Comparison of ENCODE assay signal across 9 cellular contexts in the genomic region with DNA sequence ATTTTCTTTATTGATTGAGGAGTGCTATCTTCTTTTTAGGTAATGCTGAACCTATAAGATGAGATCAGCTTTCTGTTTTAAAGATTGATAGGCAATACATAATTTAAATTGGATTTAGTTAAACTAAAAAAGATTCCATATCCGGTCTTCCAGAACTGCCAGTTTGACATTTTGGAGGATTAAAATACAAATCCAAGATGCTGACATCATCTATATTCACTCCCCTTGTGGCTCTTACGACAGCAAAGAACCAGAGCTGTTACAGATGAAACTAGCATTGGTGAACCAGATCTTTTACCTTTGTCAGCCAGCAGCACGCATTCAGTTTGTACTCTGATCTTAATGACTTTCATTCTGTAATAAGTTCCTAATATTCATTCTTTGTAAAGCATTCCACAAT.
"Had no signal": no experiment of that assay in that cellular context is flagged by ENCODE, and none has a peak within 500 bp of the region (broad histone marks: within the 10 kb centered on the region; RNA-seq: fewer than 3 reads in every experiment).

No MANE protein-coding gene starts in this region.

- H3K27ac Mint-ChIP-seq: HFFc6, IgD-negative memory B cell had no signal

- DNase-seq: GM23248, GOT3, H7, HFFc6, KBM-7 had no signal

- H3K36me3 Mint-ChIP-seq: IgD-negative memory B cell had no signal

- H3K27me3 Mint-ChIP-seq: IgD-negative memory B cell had no signal

- H3K36me3 ChIP-seq: HAP-1 had no signal

- H3K4me1 ChIP-seq: HAP-1 had no signal

- ATAC-seq: HCT116 had no signal

- H3K9me3 Mint-ChIP-seq: HFFc6 had no signal

- H3K4me1 Mint-ChIP-seq: IgD-negative memory B cell had no signal

- H3K4me3 ChIP-seq: GM23248, HAP-1 had no signal

- H3K9ac ChIP-seq: GM23248 had no signal

- H3K27ac ChIP-seq: GM23248, HL-60 had no signal

- H3K4me3 Mint-ChIP-seq: HFFc6, IgD-negative memory B cell had no signal

- H3K9me3 ChIP-seq: HAP-1 had no signal
